Comparison of ENCODE assay signal across 2 cellular contexts in genomic region chr11:107859459-107860239, GRCh38.
TF ChIP-seq lines count a peak whose summit lies in the region.

No MANE protein-coding gene starts in this region.

TF ChIP-seq in IMR-90, 13 proteins besides CTCF, POLR2A, EP300 and RAD21:
- TF ChIP-seq, protein P1, sequence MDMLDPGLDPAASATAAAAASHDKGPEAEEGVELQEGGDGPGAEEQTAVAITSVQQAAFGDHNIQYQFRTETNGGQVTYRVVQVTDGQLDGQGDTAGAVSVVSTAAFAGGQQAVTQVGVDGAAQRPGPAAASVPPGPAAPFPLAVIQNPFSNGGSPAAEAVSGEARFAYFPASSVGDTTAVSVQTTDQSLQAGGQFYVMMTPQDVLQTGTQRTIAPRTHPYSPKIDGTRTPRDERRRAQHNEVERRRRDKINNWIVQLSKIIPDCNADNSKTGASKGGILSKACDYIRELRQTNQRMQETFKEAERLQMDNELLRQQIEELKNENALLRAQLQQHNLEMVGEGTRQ (IDR thresholded peaks at IDR 0.05; ENCODE audit: low read depth, low read length): no peak
- no peak for TF ChIP-seq CEBPB (IDR thresholded peaks at IDR 0.05; ENCODE audit: low read depth, low read length)
- TF ChIP-seq CHD1 (IDR thresholded peaks at IDR 0.05; ENCODE audit: low read depth, low read length): no peak
- no peak for TF ChIP-seq NFE2L2 (IDR thresholded peaks at IDR 0.05; ENCODE audit: low read depth, low read length)
- TF ChIP-seq RFX5 (IDR thresholded peaks at IDR 0.05; ENCODE audit: low read depth, low read length): no peak
- TF ChIP-seq, protein P2, sequence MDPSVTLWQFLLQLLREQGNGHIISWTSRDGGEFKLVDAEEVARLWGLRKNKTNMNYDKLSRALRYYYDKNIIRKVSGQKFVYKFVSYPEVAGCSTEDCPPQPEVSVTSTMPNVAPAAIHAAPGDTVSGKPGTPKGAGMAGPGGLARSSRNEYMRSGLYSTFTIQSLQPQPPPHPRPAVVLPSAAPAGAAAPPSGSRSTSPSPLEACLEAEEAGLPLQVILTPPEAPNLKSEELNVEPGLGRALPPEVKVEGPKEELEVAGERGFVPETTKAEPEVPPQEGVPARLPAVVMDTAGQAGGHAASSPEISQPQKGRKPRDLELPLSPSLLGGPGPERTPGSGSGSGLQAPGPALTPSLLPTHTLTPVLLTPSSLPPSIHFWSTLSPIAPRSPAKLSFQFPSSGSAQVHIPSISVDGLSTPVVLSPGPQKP (IDR thresholded peaks at IDR 0.05; ENCODE audit: borderline replicate concordance, low read depth, low read length): no peak

TF ChIP-seq in K562, 482 proteins besides CTCF, POLR2A, EP300 and RAD21:
- TF ChIP-seq, protein P3, sequence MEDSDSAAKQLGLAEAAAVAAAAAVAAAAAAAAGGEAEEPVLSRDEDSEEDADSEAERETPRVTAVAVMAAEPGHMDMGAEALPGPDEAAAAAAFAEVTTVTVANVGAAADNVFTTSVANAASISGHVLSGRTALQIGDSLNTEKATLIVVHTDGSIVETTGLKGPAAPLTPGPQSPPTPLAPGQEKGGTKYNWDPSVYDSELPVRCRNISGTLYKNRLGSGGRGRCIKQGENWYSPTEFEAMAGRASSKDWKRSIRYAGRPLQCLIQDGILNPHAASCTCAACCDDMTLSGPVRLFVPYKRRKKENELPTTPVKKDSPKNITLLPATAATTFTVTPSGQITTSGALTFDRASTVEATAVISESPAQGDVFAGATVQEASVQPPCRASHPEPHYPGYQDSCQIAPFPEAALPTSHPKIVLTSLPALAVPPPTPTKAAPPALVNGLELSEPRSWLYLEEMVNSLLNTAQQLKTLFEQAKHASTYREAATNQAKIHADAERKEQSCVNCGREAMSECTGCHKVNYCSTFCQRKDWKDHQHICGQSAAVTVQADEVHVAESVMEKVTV (CRISPR knock-in tag; IDR thresholded peaks at IDR 0.05): no peak
- TF ChIP-seq ZNF274 (IDR thresholded peaks at IDR 0.05; ENCODE audit: borderline replicate concordance, low read depth, low read length) (no peak), ZNF384 (IDR thresholded peaks at IDR 0.05; ENCODE audit: low read depth, low read length) (peak; percentile 74), SNRNP70 (optimal IDR thresholded peaks at IDR 0.05; ENCODE audit: low read depth, low read length) (no peak), BHLHE40 (IDR thresholded peaks at IDR 0.05; ENCODE audit: low read length) (0 out of 2 replicates have a peak, but pooled peaks have one; percentile 5), ADNP (tag; IDR thresholded peaks at IDR 0.05) (peak; percentile 66), KDM1A (IDR thresholded peaks at IDR 0.05) (no peak; a peak in 1 of 4 replicates), ZNF512 (tag; IDR thresholded peaks at IDR 0.05) (no peak)
